In the genomic region with DNA sequence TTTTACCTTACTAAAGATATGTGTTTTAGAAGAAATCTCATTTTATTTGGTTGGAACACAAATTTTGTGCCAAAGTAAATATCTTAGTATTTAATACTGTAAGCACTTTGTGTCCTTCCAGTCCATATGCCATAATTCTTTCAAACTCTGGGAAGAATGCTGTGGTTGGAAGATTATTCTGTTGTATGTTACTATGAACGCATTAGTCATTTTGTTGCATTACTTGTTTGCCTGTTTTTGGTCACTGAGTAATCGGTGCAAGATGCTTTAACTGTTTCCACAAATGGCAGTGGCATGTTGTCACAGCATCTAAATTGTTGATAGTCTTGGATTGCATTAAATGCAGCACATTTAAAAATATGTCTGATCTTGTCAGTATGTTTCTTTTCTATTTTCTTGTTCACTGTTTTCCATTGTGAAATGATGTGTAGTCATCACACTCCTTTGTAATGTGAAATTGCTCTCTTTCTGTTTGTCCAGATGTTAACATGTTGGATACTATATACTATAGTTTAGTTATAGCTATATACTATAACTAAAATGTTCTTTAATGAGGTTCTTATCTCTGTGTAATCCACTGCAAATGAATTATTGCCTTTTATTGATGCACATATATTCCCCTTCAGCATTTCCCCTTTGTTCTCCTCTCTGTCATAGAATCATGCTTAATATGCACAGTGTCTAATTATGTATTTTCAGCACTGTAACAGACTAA, we compare ENCODE assay signal across 13 cellular contexts.
DNase-seq lines count a peak whose midpoint lies in the region; ATAC-seq lines count a peak whose summit lies in the region.
"Had no signal": no experiment of that assay in that cellular context is flagged by ENCODE, and none has a peak within 500 bp of the region (broad histone marks: within the 10 kb centered on the region; RNA-seq: fewer than 3 reads in every experiment).

No MANE protein-coding gene starts in this region.

- H3K36me3 ChIP-seq in ACC112 (ENCODE audit: insufficient read depth, low read length), result peaks cover 31% of the 10 kb centered on the region

- H3K27ac ChIP-seq in ACC112 (ENCODE audit: low read depth, low read length), result peak overlapping the region; percentile 50

- no peak overlapping the region for H3K4me3 ChIP-seq in ACC112 (ENCODE audit: low read depth, low read length)

- no peak overlapping the region for H2AFZ ChIP-seq in ACC112 (ENCODE audit: low read length, unreplicated experiment)

- ATAC-seq in HG02759 (IDR thresholded peaks at IDR 0.05; ENCODE audit: unreplicated experiment), result no peak
- ATAC-seq: natural killer cell treated with Interleukin-12 subunit alpha and Interleukin-12 subunit beta and Interleukin-15 and Interleukin-18, amount 100 ng/mL, for 72 hours had no signal

- DNase-seq in LHCN-M2 (ENCODE audit: low read depth), result peak; percentile 95
- DNase-seq in dedifferentiated amniotic fluid mesenchymal stem cell (ENCODE audit: extremely low spot score), result peak; percentile 90
- peak; percentile 77 for DNase-seq in myocyte (ENCODE audit: low read depth)
- DNase-seq in COLO668 (lab: John Stamatoyannopoulos, UW; ENCODE audit: unreplicated experiment), result no peak
- no peak for DNase-seq in NCI-H146 treated with DMSO at 0.1 percent for 48 hours (lab: John Stamatoyannopoulos, UW; ENCODE audit: unreplicated experiment)
- no peak for DNase-seq in activated naive CD4-positive, alpha-beta T cell (lab: John Stamatoyannopoulos, UW)
- DNase-seq: ACHN; activated CD4-positive, alpha-beta T cell treated with anti-CD3 and anti-CD28 coated beads for 4 hours; KG1; NCI-H2029 treated with DMSO at 0.1 percent for 48 hours had no signal

- H3K4me1 ChIP-seq in ACC112 (ENCODE audit: control insufficient read depth, insufficient read depth, low read length, unreplicated experiment), result peaks cover 17% of the 10 kb centered on the region

- no peaks in the 10 kb centered on the region for H3K27me3 ChIP-seq in ACC112 (ENCODE audit: insufficient read depth, low read length)

- H3K79me2 ChIP-seq in ACC112 (ENCODE audit: control insufficient read depth, insufficient read depth, low read length, unreplicated experiment), result no peaks in the 10 kb centered on the region

Comparison
In these comparisons a context has a peak if more than half of its experiments do, and no peak if none do; other contexts are left out.
1. DNase-seq: peak in LHCN-M2 (single experiment), dedifferentiated amniotic fluid mesenchymal stem cell (single experiment) and myocyte (single experiment); none in COLO668 (single experiment), NCI-H146 treated with DMSO at 0.1 percent for 48 hours (single experiment) and activated naive CD4-positive, alpha-beta T cell (0 of 4).